ENCODE assay signal across 17 cellular contexts in genomic region chr11:88431675-88432341, GRCh38.
"Had no signal": no experiment of that assay in that cellular context is flagged by ENCODE, and none has a peak within 500 bp of the region (broad histone marks: within the 10 kb centered on the region; RNA-seq: fewer than 3 reads in every experiment).

No MANE protein-coding gene starts in this region.

- ATAC-seq: activated CD4-positive, alpha-beta T cell treated with anti-CD3 and anti-CD28 coated beads for 36 hours; activated CD8-positive, alpha-beta T cell treated with anti-CD3 and anti-CD28 coated beads for 36 hours; activated T-cell treated with anti-CD3 and anti-CD28 coated beads, Interleukin-2, amount 50 U/mL, for 4 hours; left colon; lower lobe of right lung had no signal

- H3K4me1 ChIP-seq: lower lobe of right lung, parathyroid adenoma, stomach, testis, upper lobe of left lung had no signal

- H3K4me3 ChIP-seq: lower lobe of right lung, stomach, testis, upper lobe of left lung had no signal

- H3K9me3 ChIP-seq: lower lobe of right lung, stomach, testis, upper lobe of left lung had no signal

- H3K27me3 ChIP-seq: stomach, testis, upper lobe of left lung had no signal

- H3K36me3 ChIP-seq: lower lobe of right lung, stomach, upper lobe of left lung had no signal

- H3K27ac ChIP-seq: lower lobe of right lung, parathyroid adenoma, stomach, testis, upper lobe of left lung had no signal

- DNase-seq: activated CD4-positive, alpha-beta T cell treated with anti-CD3 and anti-CD28 coated beads for 36 hours; activated CD8-positive, alpha-beta T cell treated with anti-CD3 and anti-CD28 coated beads for 36 hours; activated effector memory CD4-positive, alpha-beta T cell treated with Interleukin-2 at 50 U/mL for 16 hours; activated naive CD4-positive, alpha-beta T cell treated with anti-CD3 and anti-CD28 coated beads, Interleukin-2, amount 50 U/mL, for 16 hours; activated T-cell treated with anti-CD3 and anti-CD28 coated beads, Interleukin-2, amount 50 U/mL, for 4 hours; caudate nucleus; effector CD8-positive, alpha-beta T cell; head of caudate nucleus; left colon; lower lobe of right lung; stimulated activated CD4-positive, alpha-beta T cell treated with anti-CD3 and anti-CD28 coated beads, Interleukin-12 subunit alpha, Interleukin-12 subunit beta, amount 100 ng/mL, for 4 hours; stimulated activated CD4-positive, alpha-beta T cell treated with anti-CD3 and anti-CD28 coated beads, Interleukin-2, amount 100 ng/mL, for 24 hours; stomach; T-helper 2 cell; testis; upper lobe of left lung had no signal
